ENCODE assay signal across 14 cellular contexts in genomic region chr6:47206626-47207025, GRCh38.
"Had no signal": no experiment of that assay in that cellular context is flagged by ENCODE, and none has a peak within 500 bp of the region (broad histone marks: within the 10 kb centered on the region; RNA-seq: fewer than 3 reads in every experiment).

No MANE protein-coding gene starts in this region.

- H3K4me2 ChIP-seq: SK-N-SH had no signal

- H3K27ac ChIP-seq: cardiac muscle cell, left lung, right atrium auricular region, tibial artery had no signal

- H3K36me3 ChIP-seq: cardiac muscle cell, left lung, right atrium auricular region, tibial artery had no signal

- DNase-seq: activated CD4-positive, alpha-beta T cell treated with anti-CD3 and anti-CD28 coated beads, Interleukin-2, amount 10 ng/mL, durations not matched to agents 7 days and 5 days; activated CD8-positive, alpha-beta memory T cell treated with anti-CD3 and anti-CD28 coated beads, Interleukin-2, amount 50 U/mL, for 48 hours; activated effector memory CD4-positive, alpha-beta T cell treated with Interleukin-2 at 50 U/mL for 16 hours; activated naive CD4-positive, alpha-beta T cell treated with anti-CD3 and anti-CD28 coated beads, Interleukin-2, amount 50 U/mL, for 16 hours; activated T-cell treated with anti-CD3 and anti-CD28 coated beads, Interleukin-2, amount 50 U/mL, for 48 hours; islet precursor cell; left lung; midbrain; SK-N-SH; stimulated activated CD4-positive, alpha-beta T cell treated with anti-CD3 and anti-CD28 coated beads, Interleukin-2, amount 100 ng/mL, for 24 hours; stimulated activated naive CD4-positive, alpha-beta T cell treated with Interleukin-2 at 50 U/mL for 16 hours; tibial artery had no signal

- H3K4me1 ChIP-seq: left lung, right atrium auricular region, tibial artery had no signal

- ATAC-seq: left lung had no signal

- H3K9ac ChIP-seq: SK-N-SH had no signal

- H3K27me3 ChIP-seq: cardiac muscle cell, left lung, right atrium auricular region, tibial artery had no signal

- H3K9me3 ChIP-seq: left lung, right atrium auricular region, SK-N-SH, tibial artery had no signal

- H3K4me3 ChIP-seq: cardiac muscle cell, left lung, right atrium auricular region, tibial artery had no signal
